26 cellular contexts compared by ENCODE assay signal in the genomic region with DNA sequence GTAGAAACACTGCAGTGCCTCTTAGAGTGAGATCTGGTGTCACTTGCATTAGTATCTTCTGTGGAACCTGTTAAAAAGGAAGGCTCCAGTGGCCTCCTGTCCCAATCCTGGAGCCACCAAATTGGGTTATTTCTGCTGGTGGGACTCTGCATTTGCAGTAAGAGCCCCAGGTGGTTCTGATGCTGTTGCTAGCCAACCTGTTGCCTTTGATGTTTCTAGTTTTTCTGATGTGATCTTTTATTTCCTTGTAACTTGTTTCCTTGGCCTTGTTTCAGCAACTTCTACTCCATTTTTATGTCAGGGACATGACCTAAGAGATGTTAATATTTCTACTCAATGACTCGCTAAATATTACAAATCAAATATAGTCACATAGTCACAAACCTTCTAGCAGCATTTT.
"Had no signal": no experiment of that assay in that cellular context is flagged by ENCODE, and none has a peak within 500 bp of the region (broad histone marks: within the 10 kb centered on the region; RNA-seq: fewer than 3 reads in every experiment).

No MANE protein-coding gene starts in this region.

- H3K27ac ChIP-seq: dorsolateral prefrontal cortex, epithelial cell of prostate, foreskin keratinocyte, gastroesophageal sphincter, heart right ventricle, left ventricle myocardium inferior, lower lobe of right lung, prostate gland, sigmoid colon, stomach, thyroid gland, upper lobe of right lung, uterus had no signal

- H3K27me3 ChIP-seq: dorsolateral prefrontal cortex, foreskin keratinocyte, gastroesophageal sphincter, heart right ventricle, sigmoid colon, stomach, thyroid gland, upper lobe of right lung, uterus had no signal

- H3K36me3 ChIP-seq: gastroesophageal sphincter, heart right ventricle, left ventricle myocardium inferior, lower lobe of right lung, prostate gland, sigmoid colon, stomach, thyroid gland, upper lobe of right lung, uterus had no signal

- H3K9me3 ChIP-seq: gastroesophageal sphincter, heart right ventricle, left ventricle myocardium inferior, lower lobe of right lung, prostate gland, sigmoid colon, stomach, thyroid gland, upper lobe of right lung, uterus had no signal

- H3K4me1 ChIP-seq: foreskin keratinocyte, gastroesophageal sphincter, lower lobe of right lung, prostate gland, sigmoid colon, upper lobe of right lung, uterus had no signal

- H3K4me3 ChIP-seq: dorsolateral prefrontal cortex, gastroesophageal sphincter, heart right ventricle, left ventricle myocardium inferior, lower lobe of right lung, prostate gland, sigmoid colon, stomach, thyroid gland, upper lobe of right lung, uterus had no signal

- FAIRE-seq: islet of Langerhans had no signal

- ATAC-seq: foreskin keratinocyte; gastroesophageal sphincter; heart right ventricle; lower lobe of right lung; naive thymus-derived CD8-positive, alpha-beta T cell; right cardiac atrium; stimulated activated effector memory CD8-positive, alpha-beta T cell treated with anti-CD3 and anti-CD28 coated beads, Interleukin-12 subunit alpha, Interleukin-12 subunit beta, amount 100 ng/mL, for 72 hours; upper lobe of right lung had no signal

- DNase-seq: cortex of kidney; dorsolateral prefrontal cortex; effector CD4-positive, alpha-beta T cell; heart right ventricle; hippocampal formation; left cardiac atrium; left ventricle myocardium inferior; lower lobe of right lung; naive thymus-derived CD8-positive, alpha-beta T cell; nephron progenitor cell; nucleus accumbens; right cardiac atrium; sigmoid colon; stimulated activated CD4-positive, alpha-beta T cell treated with anti-CD3 and anti-CD28 coated beads, Interleukin-2, amount 100 ng/mL, for 24 hours; stimulated activated CD4-positive, alpha-beta T cell treated with anti-CD3 and anti-CD28 coated beads, Interleukin-4, amount 100 ng/mL, for 24 hours; stimulated activated naive CD4-positive, alpha-beta T cell treated with Interleukin-2 at 50 U/mL for 16 hours; stomach; thyroid gland; upper lobe of right lung; uterus had no signal
